ENCODE assay signal across 22 cellular contexts in the genomic region with DNA sequence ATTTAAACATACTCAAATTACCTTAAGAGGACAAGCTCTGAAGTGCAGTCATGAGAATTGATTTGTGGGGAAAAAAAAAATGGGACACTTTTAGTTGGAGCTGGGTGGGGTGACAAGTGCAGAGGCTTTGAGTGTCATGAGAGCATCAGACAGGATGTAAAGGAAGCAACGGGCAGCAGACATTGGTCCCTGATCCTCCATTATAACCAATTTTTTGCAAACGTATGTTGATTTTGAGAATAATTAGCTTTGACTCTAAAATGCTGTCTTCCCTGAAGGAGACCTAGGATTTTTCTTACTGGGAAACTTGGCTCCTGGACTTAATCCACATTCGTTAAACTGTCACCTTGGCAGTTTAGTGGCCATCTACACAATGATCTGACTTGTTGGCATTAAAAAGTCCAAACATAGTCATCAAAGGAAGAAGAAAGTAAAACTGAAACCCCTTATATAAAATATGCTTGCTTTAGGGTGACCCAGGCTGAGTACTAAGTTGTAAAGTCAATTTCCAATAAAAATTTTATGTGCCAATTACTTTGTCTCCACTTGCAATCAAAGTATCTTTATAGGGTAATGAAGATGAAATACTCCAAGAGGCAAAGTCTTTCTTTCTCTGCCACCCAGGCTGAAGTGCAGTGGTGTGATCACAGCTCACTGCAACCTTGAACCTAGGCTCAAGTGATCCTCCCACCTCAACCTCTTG. TPM values are rescaled to one million over a fixed set of nuclear protein-coding genes. Genes with fewer than 3 reads are reported as not detected.
DNase-seq lines count a peak whose midpoint lies in the region; ATAC-seq, FAIRE-seq and TF ChIP-seq lines count a peak whose summit lies in the region.
"Had no signal": no experiment of that assay in that cellular context is flagged by ENCODE, and none has a peak within 500 bp of the region (broad histone marks: within the 10 kb centered on the region; RNA-seq: fewer than 3 reads in every experiment).

No MANE protein-coding gene starts in this region.

- ATAC-seq in memory B cell (ENCODE audit: low read depth): peak; percentile 22
- no peak for ATAC-seq in GM21367 (IDR thresholded peaks at IDR 0.05; ENCODE audit: unreplicated experiment)
- ATAC-seq: left cardiac atrium had no signal

- no TSS peak for BruUV-seq in A673 (replicated peaks; lab: Mats Ljungman, UMichigan)

- H3K9me3 ChIP-seq in tibial nerve (no peaks in the 10 kb centered on the region), A673 (ENCODE audit: low read depth, low read length, poor library complexity, severe bottlenecking) (no peaks in the 10 kb centered on the region)
- H3K9me3 ChIP-seq: ovary had no signal

- H3K27ac Mint-ChIP-seq in T-helper 2 cell treated with Interferon-gamma antibody and Interleukin-4, amounts not matched to agents 5 μg/mL and 100 μg/mL, for 36 hours: peak overlapping the region; percentile 60
- peak overlapping the region; percentile 1 for H3K27ac Mint-ChIP-seq in memory B cell
- H3K27ac Mint-ChIP-seq: CD14-positive monocyte had no signal

- no peak overlapping the region for H3K4me3 Mint-ChIP-seq in T-helper 2 cell treated with Interferon-gamma antibody and Interleukin-4, amounts not matched to agents 5 μg/mL and 100 μg/mL, for 36 hours
- no peak overlapping the region for H3K4me3 Mint-ChIP-seq in memory B cell
- H3K4me3 Mint-ChIP-seq: CD14-positive monocyte; central memory CD8-positive, alpha-beta T cell had no signal

- peaks cover 0 to 33% (median 12%) of the 10 kb centered on the region in 3 donors for H3K36me3 ChIP-seq in tibial nerve
- H3K36me3 ChIP-seq in A673 (ENCODE audit: insufficient read depth, low read length, poor library complexity, severe bottlenecking): peaks cover 32% of the 10 kb centered on the region
- H3K36me3 ChIP-seq: ovary had no signal

- H3K4me1 ChIP-seq in tibial nerve: no peaks in the 10 kb centered on the region
- no peaks in the 10 kb centered on the region for H3K4me1 ChIP-seq in A673 (ENCODE audit: insufficient read depth, low read length, poor library complexity, severe bottlenecking)

- H3K27me3 ChIP-seq in tibial nerve: no peaks in the 10 kb centered on the region
- no peaks in the 10 kb centered on the region for H3K27me3 ChIP-seq in A673 (replicated peaks; ENCODE audit: insufficient read depth, low read depth, low read length, poor library complexity)
- H3K27me3 ChIP-seq: ovary had no signal

- peaks cover 21% of the 10 kb centered on the region for H3K4me1 Mint-ChIP-seq in T-helper 2 cell treated with Interferon-gamma antibody and Interleukin-4, amounts not matched to agents 5 μg/mL and 100 μg/mL, for 36 hours (ENCODE audit: low read depth)
- peaks cover 3% of the 10 kb centered on the region for H3K4me1 Mint-ChIP-seq in memory B cell

- no peaks in the 10 kb centered on the region for H3K27me3 Mint-ChIP-seq in T-helper 2 cell treated with Interferon-gamma antibody and Interleukin-4, amounts not matched to agents 5 μg/mL and 100 μg/mL, for 36 hours (ENCODE audit: low read depth)
- H3K27me3 Mint-ChIP-seq in memory B cell: no peaks in the 10 kb centered on the region
- H3K27me3 Mint-ChIP-seq: central memory CD8-positive, alpha-beta T cell had no signal

- H3K36me3 Mint-ChIP-seq in T-helper 2 cell treated with Interferon-gamma antibody and Interleukin-4, amounts not matched to agents 5 μg/mL and 100 μg/mL, for 36 hours (ENCODE audit: low read depth): peaks cover 34% of the 10 kb centered on the region
- H3K36me3 Mint-ChIP-seq in memory B cell: peaks cover 18% of the 10 kb centered on the region

- DNase-seq in DMS79 (lab: John Stamatoyannopoulos, UW) (peak; percentile 7), DMS79 treated with DMSO at 0.1 percent for 48 hours (lab: John Stamatoyannopoulos, UW) (no peak), GM12891 (ENCODE audit: insufficient read length, low spot score) (no peak), memory B cell (ENCODE audit: low spot score in 2 of 2) (no peak), tibial nerve (ENCODE audit: low spot score in 2 of 2) (no peak), A673 (ENCODE audit: low spot score) (no peak)
- no peak for DNase-seq in T-helper 2 cell treated with Interferon-gamma antibody and Interleukin-4, amounts not matched to agents 5 μg/mL and 100 μg/mL, for 36 hours (ENCODE audit: low spot score)
- DNase-seq: activated T-cell treated with anti-CD3 and anti-CD28 coated beads for 4 hours; amygdala; EL; Kasumi-1; left cardiac atrium; NCI-H1436; NCI-H2227 treated with DMSO at 0.1 percent for 48 hours; ovary; SHP77 treated with DMSO at 0.1 percent for 48 hours; stimulated activated CD4-positive, alpha-beta T cell treated with anti-CD3 and anti-CD28 coated beads, Interleukin-4, amount 100 ng/mL, for 24 hours had no signal

- POLR2A ChIA-PET in A673 (lab: Charles Lee; ENCODE audit: low non-redundant PET): no interaction called here

- WGBS in tibial nerve, 2 donors: 72 to 74% methylated on average over 3 of the region's 3 CpGs

- CTCF ChIA-PET in A673 (lab: Charles Lee): no interaction called here

- H3K4me3 ChIP-seq in tibial nerve: no peak overlapping the region
- no peak overlapping the region for H3K4me3 ChIP-seq in A673 (ENCODE audit: low read depth, low read length, poor library complexity, severe bottlenecking)
- H3K4me3 ChIP-seq: ovary had no signal

- intact Hi-C loops in A673 (cut with micrococcal nuclease; ENCODE audit: unreplicated experiment): loop anchor here (5.0 kb wide), 1 partner anchor 45 kb away; no protein-coding TSS in a partner anchor

- no peak for FAIRE-seq in GM12891 (lab: Jason Lieb, UNC)

- no peak for TF ChIP-seq EP300 in tibial nerve (IDR thresholded peaks at IDR 0.05)

- TF ChIP-seq POLR2A in GM12891 (IDR thresholded peaks at IDR 0.05; ENCODE audit: low read depth, low read length) (no peak), tibial nerve (IDR thresholded peaks at IDR 0.05) (no peak)

- TF ChIP-seq CTCF in tibial nerve (IDR thresholded peaks at IDR 0.05): no peak
- no peak for TF ChIP-seq CTCF in A673 (conservative IDR thresholded peaks at IDR 0.05; ENCODE audit: low read depth, low read length)

- H3K9me3 Mint-ChIP-seq in T-helper 2 cell treated with Interferon-gamma antibody and Interleukin-4, amounts not matched to agents 5 μg/mL and 100 μg/mL, for 36 hours: no peaks in the 10 kb centered on the region
- H3K9me3 Mint-ChIP-seq in memory B cell: no peaks in the 10 kb centered on the region
- H3K9me3 Mint-ChIP-seq: CD14-positive monocyte; central memory CD8-positive, alpha-beta T cell had no signal

- H3K27ac ChIP-seq in tibial nerve (no peak overlapping the region), A673 (ENCODE audit: low read depth, low read length, poor library complexity, severe bottlenecking) (no peak overlapping the region)
- H3K27ac ChIP-seq: ovary had no signal

TF ChIP-seq in GM12891, 5 proteins besides CTCF, POLR2A, EP300 and RAD21:
- TF ChIP-seq POU2F2 (IDR thresholded peaks at IDR 0.05; ENCODE audit: low read depth, low read length): no peak
- TF ChIP-seq POLR2AphosphoS5 (IDR thresholded peaks at IDR 0.05; ENCODE audit: low read depth, low read length): 0 out of 2 replicates have a peak, but pooled peaks have one; percentile 17
- TF ChIP-seq PAX5 (IDR thresholded peaks at IDR 0.05; ENCODE audit: insufficient read depth, low read length, severe bottlenecking): no peak
- no peak for TF ChIP-seq SPI1 (IDR thresholded peaks at IDR 0.05; ENCODE audit: low read depth, low read length)

RNA-seq across cellular contexts. Expression of a gene that starts 45.6 kb away (rescaled TPM):
- polyA plus RNA-seq in GM12891 (2012; ENCODE audit: low read depth, missing spikeins): 21.4 TPM
- not detected for total RNA-seq in tibial nerve
- total RNA-seq in A673 (2021): 0.24 TPM in 1 of 2 replicates, not detected in the other
- total RNA-seq: A172, H4, left cardiac atrium had no signal
- polyA plus RNA-seq: CD14-positive monocyte had no signal

RNA-seq across cellular contexts. Expression of a gene that starts 48.0 kb away (rescaled TPM):
- polyA plus RNA-seq in GM12891 (2012; ENCODE audit: low read depth, missing spikeins): 25.6 TPM
- 10 to 100 TPM in 3 of 4 donors, 1 to 10 TPM in 1; 9.6 to 20.9 (median 16.5) TPM for total RNA-seq in tibial nerve
- total RNA-seq in A673 (2021): 50.9 and 56.4 TPM in 2 replicates
